ENCODE assay signal across 8 cellular contexts in genomic region chr1:228212966-228213844, GRCh38. TPM values are rescaled to one million over a fixed set of nuclear protein-coding genes. Genes with fewer than 3 reads are reported as not detected.
DNase-seq lines count a peak whose midpoint lies in the region; ATAC-seq and TF ChIP-seq lines count a peak whose summit lies in the region.

No MANE protein-coding gene starts in this region.

- H3K4me3 ChIP-seq in DND-41 (ENCODE audit: low read depth in 1 of 2, low read length in 2 of 2) (peak overlapping the region; percentile 21 to 80), suprapubic skin (peak overlapping the region; percentile 55)

- H3K9me3 ChIP-seq in DND-41 (ENCODE audit: insufficient read depth, low read length, severe bottlenecking) (no peaks in the 10 kb centered on the region), suprapubic skin (no peaks in the 10 kb centered on the region)

- TF ChIP-seq POLR2A in suprapubic skin (IDR thresholded peaks at IDR 0.05), result no peak

- H3K27ac ChIP-seq in DND-41 (ENCODE audit: low read length) (peak overlapping the region; percentile 95), suprapubic skin (no peak overlapping the region)

- peak; percentile 80 for TF ChIP-seq CTCF in DND-41 (IDR thresholded peaks at IDR 0.05; ENCODE audit: borderline replicate concordance, extremely low read depth, low read length, poor library complexity, severe bottlenecking)
- TF ChIP-seq CTCF in omental fat pad (IDR thresholded peaks at IDR 0.05), result no peak
- TF ChIP-seq CTCF in suprapubic skin (IDR thresholded peaks at IDR 0.05), result peak in 1 of 2 donors; percentile 66

- H4K20me1 ChIP-seq in DND-41 (ENCODE audit: insufficient read depth, low read length), result peaks cover 32% of the 10 kb centered on the region

- WGBS in suprapubic skin, result 0% methylated on average over 35 of the region's 67 CpGs

- H2AFZ ChIP-seq in DND-41 (ENCODE audit: low read depth, low read length), result peak overlapping the region; percentile 89

- H3K79me2 ChIP-seq in DND-41 (ENCODE audit: insufficient read depth, low read length), result peaks cover 6% of the 10 kb centered on the region

- H3K27me3 ChIP-seq in DND-41 (ENCODE audit: insufficient read depth, low read length, poor library complexity) (no peaks in the 10 kb centered on the region), suprapubic skin (peaks cover 14% of the 10 kb centered on the region)

- H3K36me3 ChIP-seq in DND-41 (ENCODE audit: insufficient read depth, low read length) (peaks cover 39% of the 10 kb centered on the region), suprapubic skin (no peaks in the 10 kb centered on the region)

- no peak for TF ChIP-seq EP300 in suprapubic skin (IDR thresholded peaks at IDR 0.05)

- peak; percentile 93 for DNase-seq in DND-41
- peak; percentile 84 for DNase-seq in GOT3 (lab: John Stamatoyannopoulos, UW)
- DNase-seq in LHCN-M2 (ENCODE audit: low read depth), result peak; percentile 57
- DNase-seq in SHP77 treated with DMSO at 0.1 percent for 48 hours (lab: John Stamatoyannopoulos, UW), result peak; percentile 57
- peak; percentile 90 for DNase-seq in activated gamma-delta T cell treated with Interleukin-2 at 50 U/mL for 16 hours
- peak; percentile 89 for DNase-seq in germinal center (ENCODE audit: low spot score)
- DNase-seq in omental fat pad (ENCODE audit: low spot score), result peak; percentile 52
- DNase-seq in suprapubic skin (ENCODE audit: low spot score in 2 of 2), result peak; percentile 88 to 91

- ATAC-seq in DND-41 (ENCODE audit: insufficient read depth, low read depth) (peak; percentile 88), omental fat pad (ENCODE audit: low FRiP score) (peak; percentile 86)

- H3K9ac ChIP-seq in DND-41 (ENCODE audit: low read depth, low read length), result peak overlapping the region; percentile 70

- peak overlapping the region; percentile 95 for H3K4me2 ChIP-seq in DND-41 (ENCODE audit: insufficient read depth, low read length)

- peaks cover 25% of the 10 kb centered on the region for H3K4me1 ChIP-seq in DND-41 (ENCODE audit: insufficient read depth, low read length)
- H3K4me1 ChIP-seq in suprapubic skin, result peaks cover 19% of the 10 kb centered on the region

RNA-seq across cellular contexts. Expression of gene OBSCN, which starts 5.4 kb away (rescaled TPM):
- 2.1 TPM in 2 replicates for total RNA-seq in LHCN-M2 (2014; rRNA removed)
- 1.9 TPM for polyA plus RNA-seq in LHCN-M2 (2012)
- 10 to 100 TPM in 2 of 4 donors, 1 to 10 TPM in 2; 5.4 to 26.0 (median 9.7) TPM for total RNA-seq in omental fat pad
- 10 to 100 TPM; 15.0 to 46.6 (median 34.4) TPM for total RNA-seq in suprapubic skin

RNA-seq across cellular contexts. Expression of gene IBA57, which starts 47.6 kb away (rescaled TPM):
- total RNA-seq in LHCN-M2 (2014; rRNA removed), result 2.6 and 5.1 TPM in 2 replicates
- polyA plus RNA-seq in LHCN-M2 (2012), result 2.0 TPM
- total RNA-seq in omental fat pad, result 1 to 10 TPM; 5.1 to 7.6 (median 6.5) TPM
- total RNA-seq in suprapubic skin, result 10 to 100 TPM in 2 of 4 donors, 1 to 10 TPM in 2; 9.2 to 22.4 (median 12.4) TPM
